Comparison of ENCODE assay signal across 1 cellular context in the genomic region with DNA sequence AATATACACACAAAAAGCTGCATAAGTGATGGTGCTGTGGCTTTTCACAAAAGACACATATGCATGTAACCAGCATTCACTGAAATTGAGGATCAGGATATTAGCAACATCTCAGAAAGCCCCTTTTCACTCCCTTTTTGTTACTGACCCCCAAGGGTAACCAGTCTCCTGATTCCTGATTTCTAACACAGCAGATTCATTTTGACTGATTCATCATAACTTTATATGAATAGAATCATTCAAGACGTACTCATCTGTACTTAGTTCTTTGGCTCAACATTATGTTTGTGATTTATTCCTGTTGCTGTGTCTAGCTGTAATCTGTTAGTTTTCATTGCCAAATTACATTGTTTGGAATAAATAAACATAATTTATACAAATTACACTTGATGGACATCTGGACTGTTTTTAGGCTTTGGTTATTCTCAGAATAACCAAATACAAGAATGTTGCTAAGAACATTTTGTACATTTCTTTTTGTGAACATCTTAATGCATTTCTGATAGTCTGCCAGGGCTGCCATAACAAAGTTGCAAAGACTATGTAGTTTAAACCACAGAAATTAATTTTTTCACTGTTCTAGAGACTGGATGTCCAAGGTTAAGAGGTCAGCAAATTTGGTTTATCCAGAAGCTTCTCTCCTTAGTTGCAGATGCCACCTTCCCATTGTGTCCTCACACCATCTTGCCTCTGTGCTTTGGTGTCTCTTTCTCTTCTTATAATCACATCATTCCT.
TF ChIP-seq lines count a peak whose summit lies in the region.

No MANE protein-coding gene starts in this region.

TF ChIP-seq in GM23338, 12 proteins besides CTCF, POLR2A, EP300 and RAD21 (continued from another document):
- TF ChIP-seq, protein P1, sequence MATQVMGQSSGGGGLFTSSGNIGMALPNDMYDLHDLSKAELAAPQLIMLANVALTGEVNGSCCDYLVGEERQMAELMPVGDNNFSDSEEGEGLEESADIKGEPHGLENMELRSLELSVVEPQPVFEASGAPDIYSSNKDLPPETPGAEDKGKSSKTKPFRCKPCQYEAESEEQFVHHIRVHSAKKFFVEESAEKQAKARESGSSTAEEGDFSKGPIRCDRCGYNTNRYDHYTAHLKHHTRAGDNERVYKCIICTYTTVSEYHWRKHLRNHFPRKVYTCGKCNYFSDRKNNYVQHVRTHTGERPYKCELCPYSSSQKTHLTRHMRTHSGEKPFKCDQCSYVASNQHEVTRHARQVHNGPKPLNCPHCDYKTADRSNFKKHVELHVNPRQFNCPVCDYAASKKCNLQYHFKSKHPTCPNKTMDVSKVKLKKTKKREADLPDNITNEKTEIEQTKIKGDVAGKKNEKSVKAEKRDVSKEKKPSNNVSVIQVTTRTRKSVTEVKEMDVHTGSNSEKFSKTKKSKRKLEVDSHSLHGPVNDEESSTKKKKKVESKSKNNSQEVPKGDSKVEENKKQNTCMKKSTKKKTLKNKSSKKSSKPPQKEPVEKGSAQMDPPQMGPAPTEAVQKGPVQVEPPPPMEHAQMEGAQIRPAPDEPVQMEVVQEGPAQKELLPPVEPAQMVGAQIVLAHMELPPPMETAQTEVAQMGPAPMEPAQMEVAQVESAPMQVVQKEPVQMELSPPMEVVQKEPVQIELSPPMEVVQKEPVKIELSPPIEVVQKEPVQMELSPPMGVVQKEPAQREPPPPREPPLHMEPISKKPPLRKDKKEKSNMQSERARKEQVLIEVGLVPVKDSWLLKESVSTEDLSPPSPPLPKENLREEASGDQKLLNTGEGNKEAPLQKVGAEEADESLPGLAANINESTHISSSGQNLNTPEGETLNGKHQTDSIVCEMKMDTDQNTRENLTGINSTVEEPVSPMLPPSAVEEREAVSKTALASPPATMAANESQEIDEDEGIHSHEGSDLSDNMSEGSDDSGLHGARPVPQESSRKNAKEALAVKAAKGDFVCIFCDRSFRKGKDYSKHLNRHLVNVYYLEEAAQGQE (IDR thresholded peaks at IDR 0.05; ENCODE audit: unreplicated experiment): no peak
- TF ChIP-seq EZH2 (IDR thresholded peaks at IDR 0.05; ENCODE audit: low read depth, unreplicated experiment) (no peak), ZNF331 (CRISPR knock-in tag; IDR thresholded peaks at IDR 0.05; ENCODE audit: low read depth) (no peak), POLR2AphosphoS5 (IDR thresholded peaks at IDR 0.05; ENCODE audit: low read depth) (no peak), ZNF114 (CRISPR knock-in tag; IDR thresholded peaks at IDR 0.05) (no peak), CREB1 (CRISPR knock-in tag; IDR thresholded peaks at IDR 0.05; ENCODE audit: low read depth) (no peak), NANOG (IDR thresholded peaks at IDR 0.05; ENCODE audit: borderline replicate concordance) (no peak)
- TF ChIP-seq, protein P2, sequence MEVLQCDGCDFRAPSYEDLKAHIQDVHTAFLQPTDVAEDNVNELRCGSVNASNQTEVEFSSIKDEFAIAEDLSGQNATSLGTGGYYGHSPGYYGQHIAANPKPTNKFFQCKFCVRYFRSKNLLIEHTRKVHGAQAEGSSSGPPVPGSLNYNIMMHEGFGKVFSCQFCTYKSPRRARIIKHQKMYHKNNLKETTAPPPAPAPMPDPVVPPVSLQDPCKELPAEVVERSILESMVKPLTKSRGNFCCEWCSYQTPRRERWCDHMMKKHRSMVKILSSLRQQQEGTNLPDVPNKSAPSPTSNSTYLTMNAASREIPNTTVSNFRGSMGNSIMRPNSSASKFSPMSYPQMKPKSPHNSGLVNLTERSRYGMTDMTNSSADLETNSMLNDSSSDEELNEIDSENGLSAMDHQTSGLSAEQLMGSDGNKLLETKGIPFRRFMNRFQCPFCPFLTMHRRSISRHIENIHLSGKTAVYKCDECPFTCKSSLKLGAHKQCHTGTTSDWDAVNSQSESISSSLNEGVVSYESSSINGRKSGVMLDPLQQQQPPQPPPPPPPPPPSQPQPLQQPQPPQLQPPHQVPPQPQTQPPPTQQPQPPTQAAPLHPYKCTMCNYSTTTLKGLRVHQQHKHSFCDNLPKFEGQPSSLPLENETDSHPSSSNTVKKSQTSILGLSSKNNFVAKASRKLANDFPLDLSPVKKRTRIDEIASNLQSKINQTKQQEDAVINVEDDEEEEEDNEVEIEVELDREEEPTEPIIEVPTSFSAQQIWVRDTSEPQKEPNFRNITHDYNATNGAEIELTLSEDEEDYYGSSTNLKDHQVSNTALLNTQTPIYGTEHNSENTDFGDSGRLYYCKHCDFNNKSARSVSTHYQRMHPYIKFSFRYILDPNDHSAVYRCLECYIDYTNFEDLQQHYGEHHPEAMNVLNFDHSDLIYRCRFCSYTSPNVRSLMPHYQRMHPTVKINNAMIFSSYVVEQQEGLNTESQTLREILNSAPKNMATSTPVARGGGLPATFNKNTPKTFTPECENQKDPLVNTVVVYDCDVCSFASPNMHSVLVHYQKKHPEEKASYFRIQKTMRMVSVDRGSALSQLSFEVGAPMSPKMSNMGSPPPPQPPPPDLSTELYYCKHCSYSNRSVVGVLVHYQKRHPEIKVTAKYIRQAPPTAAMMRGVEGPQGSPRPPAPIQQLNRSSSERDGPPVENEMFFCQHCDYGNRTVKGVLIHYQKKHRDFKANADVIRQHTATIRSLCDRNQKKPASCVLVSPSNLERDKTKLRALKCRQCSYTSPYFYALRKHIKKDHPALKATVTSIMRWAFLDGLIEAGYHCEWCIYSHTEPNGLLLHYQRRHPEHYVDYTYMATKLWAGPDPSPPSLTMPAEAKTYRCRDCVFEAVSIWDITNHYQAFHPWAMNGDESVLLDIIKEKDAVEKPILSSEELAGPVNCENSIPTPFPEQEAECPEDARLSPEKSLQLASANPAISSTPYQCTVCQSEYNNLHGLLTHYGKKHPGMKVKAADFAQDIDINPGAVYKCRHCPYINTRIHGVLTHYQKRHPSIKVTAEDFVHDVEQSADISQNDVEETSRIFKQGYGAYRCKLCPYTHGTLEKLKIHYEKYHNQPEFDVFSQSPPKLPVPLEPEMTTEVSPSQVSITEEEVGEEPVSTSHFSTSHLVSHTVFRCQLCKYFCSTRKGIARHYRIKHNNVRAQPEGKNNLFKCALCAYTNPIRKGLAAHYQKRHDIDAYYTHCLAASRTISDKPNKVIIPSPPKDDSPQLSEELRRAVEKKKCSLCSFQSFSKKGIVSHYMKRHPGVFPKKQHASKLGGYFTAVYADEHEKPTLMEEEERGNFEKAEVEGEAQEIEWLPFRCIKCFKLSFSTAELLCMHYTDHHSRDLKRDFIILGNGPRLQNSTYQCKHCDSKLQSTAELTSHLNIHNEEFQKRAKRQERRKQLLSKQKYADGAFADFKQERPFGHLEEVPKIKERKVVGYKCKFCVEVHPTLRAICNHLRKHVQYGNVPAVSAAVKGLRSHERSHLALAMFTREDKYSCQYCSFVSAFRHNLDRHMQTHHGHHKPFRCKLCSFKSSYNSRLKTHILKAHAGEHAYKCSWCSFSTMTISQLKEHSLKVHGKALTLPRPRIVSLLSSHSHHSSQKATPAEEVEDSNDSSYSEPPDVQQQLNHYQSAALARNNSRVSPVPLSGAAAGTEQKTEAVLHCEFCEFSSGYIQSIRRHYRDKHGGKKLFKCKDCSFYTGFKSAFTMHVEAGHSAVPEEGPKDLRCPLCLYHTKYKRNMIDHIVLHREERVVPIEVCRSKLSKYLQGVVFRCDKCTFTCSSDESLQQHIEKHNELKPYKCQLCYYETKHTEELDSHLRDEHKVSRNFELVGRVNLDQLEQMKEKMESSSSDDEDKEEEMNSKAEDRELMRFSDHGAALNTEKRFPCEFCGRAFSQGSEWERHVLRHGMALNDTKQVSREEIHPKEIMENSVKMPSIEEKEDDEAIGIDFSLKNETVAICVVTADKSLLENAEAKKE (CRISPR knock-in tag; IDR thresholded peaks at IDR 0.05): no peak
